In the genomic region with DNA sequence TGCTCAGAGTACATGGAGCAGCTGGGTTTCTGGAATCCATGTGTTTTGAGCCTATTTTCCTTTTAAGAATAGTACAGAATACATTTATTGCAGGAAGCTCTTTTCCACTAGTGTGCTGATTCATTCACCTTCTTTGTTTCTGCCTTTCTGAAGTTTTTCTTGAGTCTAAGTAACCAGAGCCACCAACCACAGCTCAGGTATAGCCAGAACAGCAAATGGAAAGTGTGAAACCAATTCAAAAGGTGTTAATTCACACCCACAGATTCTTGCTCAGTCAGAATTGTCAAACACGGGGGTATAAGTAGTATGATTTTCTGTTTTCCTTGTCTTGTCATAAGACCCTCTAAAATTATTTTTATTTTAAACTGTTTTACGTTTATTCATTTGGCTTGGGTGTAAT, we compare ENCODE assay signal across 29 cellular contexts.
"Had no signal": no experiment of that assay in that cellular context is flagged by ENCODE, and none has a peak within 500 bp of the region (broad histone marks: within the 10 kb centered on the region; RNA-seq: fewer than 3 reads in every experiment).

No MANE protein-coding gene starts in this region.

- ATAC-seq: activated CD4-positive, alpha-beta T cell treated with anti-CD3 and anti-CD28 coated beads for 36 hours; activated T-cell treated with anti-CD3 and anti-CD28 coated beads, Interleukin-2, amount 50 U/mL, for 72 hours; effector memory CD8-positive, alpha-beta T cell; left cardiac atrium; right lobe of liver; stimulated activated effector memory CD8-positive, alpha-beta T cell treated with anti-CD3 and anti-CD28 coated beads, Interleukin-12 subunit alpha, Interleukin-12 subunit beta, amount 100 ng/mL, for 72 hours had no signal

- H3K9me3 Mint-ChIP-seq: activated B cell treated with CpG ODN at 0.5 μM for 24 hours; activated CD4-positive, alpha-beta memory T cell treated with anti-CD3 and anti-CD28 coated beads for 36 hours; activated naive CD4-positive, alpha-beta T cell treated with anti-CD3 and anti-CD28 coated beads for 36 hours; activated naive CD8-positive, alpha-beta T cell treated with anti-CD3 and anti-CD28 coated beads, Interleukin-2, amount 10 ng/mL, durations not matched to agents 7 days and 5 days; activated T-cell treated with anti-CD3 and anti-CD28 coated beads, Interleukin-2, amount 50 U/mL, for 72 hours; central memory CD8-positive, alpha-beta T cell; effector memory CD8-positive, alpha-beta T cell; memory B cell; nephron progenitor cell; stimulated activated effector memory CD8-positive, alpha-beta T cell treated with anti-CD3 and anti-CD28 coated beads, Interleukin-12 subunit alpha, Interleukin-12 subunit beta, amount 100 ng/mL, for 72 hours had no signal

- H3K27ac Mint-ChIP-seq: activated B cell treated with CpG ODN at 0.5 μM for 24 hours; activated CD4-positive, alpha-beta memory T cell treated with anti-CD3 and anti-CD28 coated beads for 36 hours; activated CD4-positive, alpha-beta T cell treated with anti-CD3 and anti-CD28 coated beads for 36 hours; activated naive CD4-positive, alpha-beta T cell treated with anti-CD3 and anti-CD28 coated beads for 36 hours; activated naive CD8-positive, alpha-beta T cell treated with anti-CD3 and anti-CD28 coated beads, Interleukin-2, amount 10 ng/mL, durations not matched to agents 7 days and 5 days; activated T-cell treated with anti-CD3 and anti-CD28 coated beads, Interleukin-2, amount 50 U/mL, for 72 hours; effector memory CD8-positive, alpha-beta T cell; memory B cell; stimulated activated effector memory CD8-positive, alpha-beta T cell treated with anti-CD3 and anti-CD28 coated beads, Interleukin-12 subunit alpha, Interleukin-12 subunit beta, amount 100 ng/mL, for 72 hours had no signal

- H3K4me3 Mint-ChIP-seq: activated B cell treated with CpG ODN at 0.5 μM for 24 hours; activated CD4-positive, alpha-beta memory T cell treated with anti-CD3 and anti-CD28 coated beads for 36 hours; activated CD4-positive, alpha-beta T cell treated with anti-CD3 and anti-CD28 coated beads for 36 hours; activated naive CD4-positive, alpha-beta T cell treated with anti-CD3 and anti-CD28 coated beads for 36 hours; activated naive CD8-positive, alpha-beta T cell treated with anti-CD3 and anti-CD28 coated beads, Interleukin-2, amount 10 ng/mL, durations not matched to agents 7 days and 5 days; activated T-cell treated with anti-CD3 and anti-CD28 coated beads, Interleukin-2, amount 50 U/mL, for 72 hours; central memory CD8-positive, alpha-beta T cell; effector memory CD8-positive, alpha-beta T cell; memory B cell; nephron progenitor cell; stimulated activated effector memory CD8-positive, alpha-beta T cell treated with anti-CD3 and anti-CD28 coated beads, Interleukin-12 subunit alpha, Interleukin-12 subunit beta, amount 100 ng/mL, for 72 hours had no signal

- H3K4me3 ChIP-seq: breast epithelium, colonic mucosa, dorsolateral prefrontal cortex, right lobe of liver, skin epidermis, stomach, suprapubic skin, tibial nerve had no signal

- H3K36me3 ChIP-seq: breast epithelium, colonic mucosa, right lobe of liver, stomach, suprapubic skin, tibial nerve had no signal

- FAIRE-seq: endothelial cell of umbilical vein, islet of Langerhans had no signal

- H3K4me1 ChIP-seq: breast epithelium, colonic mucosa, right lobe of liver, suprapubic skin, tibial nerve had no signal

- H3K4me1 Mint-ChIP-seq: activated B cell treated with CpG ODN at 0.5 μM for 24 hours; activated CD4-positive, alpha-beta T cell treated with anti-CD3 and anti-CD28 coated beads for 36 hours; activated naive CD8-positive, alpha-beta T cell treated with anti-CD3 and anti-CD28 coated beads, Interleukin-2, amount 10 ng/mL, durations not matched to agents 7 days and 5 days; central memory CD8-positive, alpha-beta T cell; memory B cell; stimulated activated effector memory CD8-positive, alpha-beta T cell treated with anti-CD3 and anti-CD28 coated beads, Interleukin-12 subunit alpha, Interleukin-12 subunit beta, amount 100 ng/mL, for 72 hours had no signal

- H3K36me3 Mint-ChIP-seq: activated CD4-positive, alpha-beta memory T cell treated with anti-CD3 and anti-CD28 coated beads for 36 hours; activated naive CD8-positive, alpha-beta T cell treated with anti-CD3 and anti-CD28 coated beads, Interleukin-2, amount 10 ng/mL, durations not matched to agents 7 days and 5 days; memory B cell; stimulated activated effector memory CD8-positive, alpha-beta T cell treated with anti-CD3 and anti-CD28 coated beads, Interleukin-12 subunit alpha, Interleukin-12 subunit beta, amount 100 ng/mL, for 72 hours had no signal

- H3K27me3 ChIP-seq: breast epithelium, colonic mucosa, dorsolateral prefrontal cortex, right lobe of liver, stomach, suprapubic skin, tibial nerve had no signal

- H3K27ac ChIP-seq: breast epithelium, colonic mucosa, dorsolateral prefrontal cortex, right lobe of liver, skin epidermis, stomach, suprapubic skin, tibial nerve had no signal

- DNase-seq: activated B cell treated with CpG ODN at 0.5 μM for 24 hours; activated CD4-positive, alpha-beta memory T cell treated with anti-CD3 and anti-CD28 coated beads for 36 hours; activated CD4-positive, alpha-beta T cell treated with anti-CD3 and anti-CD28 coated beads for 36 hours; activated effector memory CD4-positive, alpha-beta T cell treated with Interleukin-2 at 50 U/mL for 16 hours; activated naive CD4-positive, alpha-beta T cell treated with anti-CD3 and anti-CD28 coated beads for 36 hours; activated naive CD8-positive, alpha-beta T cell treated with anti-CD3 and anti-CD28 coated beads, Interleukin-2, amount 10 ng/mL, durations not matched to agents 7 days and 5 days; activated T-cell treated with anti-CD3 and anti-CD28 coated beads, Interleukin-2, amount 50 U/mL, for 72 hours; amniotic stem cell; colonic mucosa; dorsolateral prefrontal cortex; effector memory CD8-positive, alpha-beta T cell; glutamatergic neuron; hypothalamus; left cardiac atrium; nephron progenitor cell; nucleus accumbens; right lobe of liver; stimulated activated CD4-positive, alpha-beta T cell treated with anti-CD3 and anti-CD28 coated beads, Interleukin-2, amount 100 ng/mL, for 24 hours; stomach; T-helper 9 cell had no signal

- H3K9me3 ChIP-seq: breast epithelium, colonic mucosa, right lobe of liver, stomach, suprapubic skin, tibial nerve had no signal
